Comparison of ENCODE assay signal across 8 cellular contexts in genomic region chr13:48892311-48892710, GRCh38.
DNase-seq lines count a peak whose midpoint lies in the region; ATAC-seq and TF ChIP-seq lines count a peak whose summit lies in the region.

No MANE protein-coding gene starts in this region.

- no peaks in the 10 kb centered on the region for H3K4me1 ChIP-seq in HEK293 (ENCODE audit: control insufficient read depth, insufficient read depth, low read length)

- POLR2A ChIA-PET in HEK293 (lab: Yijun Ruan, JAX), result no interaction called here

- H3K27ac ChIP-seq in HEK293 (ENCODE audit: extremely low read depth, low read depth, low read length), result no peak overlapping the region

- CTCF ChIA-PET in HEK293 (lab: Yijun Ruan, JAX), result no interaction called here

- DNase-seq in GM10266 (ENCODE audit: extremely low spot score) (peak; percentile 29), glomerular endothelial cell (ENCODE audit: extremely low read depth, low read depth, low spot score) (peak; percentile 62), NCI-H2196 (lab: John Stamatoyannopoulos, UW; ENCODE audit: unreplicated experiment) (no peak), NCI-H2107 treated with DMSO at 0.1 percent for 48 hours (lab: John Stamatoyannopoulos, UW; ENCODE audit: unreplicated experiment) (no peak), NCI-H146 (lab: John Stamatoyannopoulos, UW) (no peak)

- no peak for ATAC-seq in HG02981 (IDR thresholded peaks at IDR 0.05; ENCODE audit: unreplicated experiment)

- H3K4me3 ChIP-seq in HEK293 (ENCODE audit: low read depth, low read length), result no peak overlapping the region

- H3K9me3 ChIP-seq in HEK293 (ENCODE audit: control insufficient read depth, insufficient read depth, low read depth, low read length), result no peaks in the 10 kb centered on the region

- TF ChIP-seq CTCF in GM10266 (IDR thresholded peaks at IDR 0.05; ENCODE audit: control insufficient read depth, insufficient read depth, low read depth, missing control alignments) (no peak), HEK293 (tag by site-specific recombination; IDR thresholded peaks at IDR 0.05) (no peak)

- no peaks in the 10 kb centered on the region for H3K36me3 ChIP-seq in HEK293 (ENCODE audit: control insufficient read depth in 2 of 2, insufficient read depth in 1 of 2, low read length in 2 of 2)

TF ChIP-seq in HEK293, 187 proteins besides CTCF, POLR2A, EP300 and RAD21:
- 0 out of 2 replicates have a peak, but pooled peaks have one; percentile 31 for TF ChIP-seq REST (tag by site-specific recombination; IDR thresholded peaks at IDR 0.05)
- no peak for TF ChIP-seq ZIC2 (tag by site-specific recombination; IDR thresholded peaks at IDR 0.05)

TF ChIP-seq in PFSK-1, 5 proteins besides CTCF, POLR2A, EP300 and RAD21:
- TF ChIP-seq SIN3A (IDR thresholded peaks at IDR 0.05; ENCODE audit: borderline replicate concordance, insufficient read depth, low read length), result no peak
- TF ChIP-seq REST (IDR thresholded peaks at IDR 0.05; ENCODE audit: insufficient read depth in 1 of 2, low read depth in 2 of 2, low read length in 2 of 2), result peak; percentile 80 to 88

Comparison
In these comparisons a context has a peak if more than half of its experiments do, and no peak if none do; other contexts are left out.
1. DNase-seq: peak in GM10266 (single experiment) and glomerular endothelial cell (single experiment); none in NCI-H2196 (single experiment), NCI-H2107 treated with DMSO at 0.1 percent for 48 hours (single experiment) and NCI-H146 (single experiment).